In the genomic region with DNA sequence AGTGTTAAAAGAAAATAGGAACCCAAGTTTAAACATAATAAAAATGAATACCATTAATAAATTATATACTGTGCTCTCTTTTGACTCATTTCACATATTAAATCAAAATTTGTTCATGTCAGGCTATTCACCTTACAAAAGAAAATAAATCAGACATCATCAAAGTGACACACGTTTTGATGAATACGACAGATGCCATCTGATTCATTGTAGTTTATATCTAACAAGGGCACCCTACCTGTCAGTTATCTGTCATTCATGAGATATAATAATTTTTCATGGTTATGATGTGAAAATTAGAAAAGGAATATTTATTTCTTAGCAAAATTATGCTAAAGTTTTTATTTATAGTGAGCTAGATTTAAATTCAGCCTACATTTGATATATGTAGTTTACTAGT, we compare ENCODE assay signal across 5 cellular contexts.
"Had no signal": no experiment of that assay in that cellular context is flagged by ENCODE, and none has a peak within 500 bp of the region (broad histone marks: within the 10 kb centered on the region; RNA-seq: fewer than 3 reads in every experiment).

No MANE protein-coding gene starts in this region.

- H3K27ac ChIP-seq: HL-60 had no signal

- DNase-seq: IMR-90, KBM-7, KG1 had no signal

- H3K4me3 ChIP-seq: K562 had no signal
